In the genomic region with DNA sequence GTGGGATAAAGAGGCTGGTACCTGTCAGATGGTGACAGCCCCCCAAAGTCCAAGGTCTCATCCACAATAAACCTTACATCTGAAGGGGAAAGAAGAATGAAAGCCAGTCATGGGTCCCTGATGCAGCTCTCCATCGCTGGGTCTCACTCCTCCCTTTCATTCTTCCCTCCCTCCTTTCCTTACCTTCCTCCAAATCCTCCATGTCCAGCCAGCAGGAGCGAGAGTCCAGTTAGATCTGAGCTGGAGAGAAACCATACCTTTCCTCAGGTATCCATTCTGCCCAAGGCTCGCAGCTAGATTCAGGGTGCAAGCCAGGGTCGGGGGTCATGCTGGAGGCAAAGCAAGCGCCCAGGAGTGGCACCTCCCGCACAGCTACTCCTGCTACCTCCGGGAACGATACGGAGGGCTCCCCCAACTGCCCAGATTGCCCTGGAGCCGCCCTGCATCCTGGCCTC, we compare ENCODE assay signal across 8 cellular contexts. TPM values are rescaled to one million over a fixed set of nuclear protein-coding genes. Genes with fewer than 3 reads are reported as not detected.
DNase-seq lines count a peak whose midpoint lies in the region; ATAC-seq and TF ChIP-seq lines count a peak whose summit lies in the region.

No MANE protein-coding gene starts in this region.

- H3K36me3 ChIP-seq in MG63 = peaks cover 39% of the 10 kb centered on the region
- H3K36me3 ChIP-seq in neural progenitor cell = no peaks in the 10 kb centered on the region

- H3K36me3 Mint-ChIP-seq in CD14-positive monocyte = peaks cover 14 to 17% of the 10 kb centered on the region in 2 donors
- peaks cover 3% of the 10 kb centered on the region for H3K36me3 Mint-ChIP-seq in effector memory CD8-positive, alpha-beta T cell (ENCODE audit: insufficient read depth)
- peaks cover 13% of the 10 kb centered on the region for H3K36me3 Mint-ChIP-seq in neural progenitor cell

- peak overlapping the region; percentile 94 for H3K4me2 ChIP-seq in neural progenitor cell

- H3K9me3 ChIP-seq in MG63 = no peaks in the 10 kb centered on the region
- no peaks in the 10 kb centered on the region for H3K9me3 ChIP-seq in neural progenitor cell (ENCODE audit: low read depth)

- H3F3A ChIP-seq in neural progenitor cell (ENCODE audit: low read depth) = peaks cover 30% of the 10 kb centered on the region

- H2AFZ ChIP-seq in neural progenitor cell (replicated peaks) = peak overlapping the region; percentile 74

- H3K27ac Mint-ChIP-seq in CD14-positive monocyte = peak overlapping the region; percentile 87 to 97 (median 95)
- H3K27ac Mint-ChIP-seq in effector memory CD8-positive, alpha-beta T cell = peak overlapping the region; percentile 81 to 90
- peak overlapping the region; percentile 93 for H3K27ac Mint-ChIP-seq in neural progenitor cell

- H3K27me3 Mint-ChIP-seq in CD14-positive monocyte (ENCODE audit: low read depth in 3 of 3) (no peaks in the 10 kb centered on the region), neural progenitor cell (ENCODE audit: insufficient read depth, low read depth) (no peaks in the 10 kb centered on the region)
- H3K27me3 Mint-ChIP-seq in effector memory CD8-positive, alpha-beta T cell = no peaks in the 10 kb centered on the region

- peaks cover 27% of the 10 kb centered on the region for H3K79me2 ChIP-seq in neural progenitor cell (ENCODE audit: low read depth)

- peak overlapping the region; percentile 65 for H3K4me3 ChIP-seq in MG63
- peak overlapping the region; percentile 70 for H3K4me3 ChIP-seq in neural progenitor cell

- no peak overlapping the region for H3K27ac ChIP-seq in neural progenitor cell

- DNase-seq in CD14-positive monocyte (ENCODE audit: low spot score) (no peak), MG63 (no peak), neural progenitor cell (ENCODE audit: low spot score) (no peak), HuH-7.5 (ENCODE audit: low spot score) (no peak), mucosa of gallbladder (ENCODE audit: low spot score) (no peak), NCI-H2196 treated with DMSO at 0.1 percent for 48 hours (lab: John Stamatoyannopoulos, UW; ENCODE audit: unreplicated experiment) (no peak)
- no peak for DNase-seq in effector memory CD8-positive, alpha-beta T cell

- H3K9me3 Mint-ChIP-seq in CD14-positive monocyte = peaks cover 0 to 2% (median 0%) of the 10 kb centered on the region in 7 donors
- no peaks in the 10 kb centered on the region for H3K9me3 Mint-ChIP-seq in effector memory CD8-positive, alpha-beta T cell
- no peaks in the 10 kb centered on the region for H3K9me3 Mint-ChIP-seq in neural progenitor cell

- TF ChIP-seq CTCF in CD14-positive monocyte (IDR thresholded peaks at IDR 0.05) (no peak), neural progenitor cell (IDR thresholded peaks at IDR 0.05) (no peak)

- H4K20me1 ChIP-seq in neural progenitor cell (ENCODE audit: low read depth) = peaks cover 14% of the 10 kb centered on the region

- intact Hi-C loops in CD14-positive monocyte (cut with micrococcal nuclease) = loop anchor here in 1 of 2 donors (2.0 kb wide), 1 partner anchor 114 kb away; a partner anchor contains a TSS

- H3K4me1 ChIP-seq in neural progenitor cell = peaks cover 17% of the 10 kb centered on the region

- ATAC-seq in effector memory CD8-positive, alpha-beta T cell (replicated peaks) = no peak
- ATAC-seq in HG02981 (IDR thresholded peaks at IDR 0.05; ENCODE audit: unreplicated experiment) = no peak

- no peaks in the 10 kb centered on the region for H3K27me3 ChIP-seq in MG63
- no peaks in the 10 kb centered on the region for H3K27me3 ChIP-seq in neural progenitor cell

- H3K4me1 Mint-ChIP-seq in CD14-positive monocyte = peaks cover 44% of the 10 kb centered on the region
- peaks cover 4 to 10% of the 10 kb centered on the region in 2 donors for H3K4me1 Mint-ChIP-seq in effector memory CD8-positive, alpha-beta T cell (ENCODE audit: low read depth in 2 of 2)
- H3K4me1 Mint-ChIP-seq in neural progenitor cell = peaks cover 35% of the 10 kb centered on the region

- peak overlapping the region; percentile 97 to 100 for H3K4me3 Mint-ChIP-seq in CD14-positive monocyte
- peak overlapping the region; percentile 85 to 99 for H3K4me3 Mint-ChIP-seq in effector memory CD8-positive, alpha-beta T cell
- peak overlapping the region; percentile 100 for H3K4me3 Mint-ChIP-seq in neural progenitor cell

- peak overlapping the region; percentile 36 for H3K9ac ChIP-seq in neural progenitor cell

RNA-seq across cellular contexts. Expression of a gene that starts 0.4 kb away (rescaled TPM):
- 1 to 10 TPM; 5.8 to 7.1 TPM for polyA plus RNA-seq in CD14-positive monocyte
- total RNA-seq in MG63 (2014; rRNA removed; shearing (Covaris generic); ENCODE audit: low replicate concordance) = 38.5 and 67.0 TPM in 2 replicates
- 78.1 and 134 TPM in 2 replicates for total RNA-seq in neural progenitor cell (ENCODE audit: low replicate concordance)
- total RNA-seq in mucosa of gallbladder = 7.4 TPM

RNA-seq across cellular contexts. Expression of a gene that starts 24.3 kb away (rescaled TPM):
- polyA plus RNA-seq in CD14-positive monocyte = under 1 TPM in 1 of 2 donors, not detected in 1; 0.13 TPM
- total RNA-seq in MG63 (2014; rRNA removed; shearing (Covaris generic); ENCODE audit: low replicate concordance) = not detected in 2 replicates
- total RNA-seq in neural progenitor cell (ENCODE audit: low replicate concordance) (not detected in 2 replicates), mucosa of gallbladder (0.20 TPM)

RNA-seq across cellular contexts. Expression of a gene that starts 33.2 kb away (rescaled TPM):
- polyA plus RNA-seq in CD14-positive monocyte = under 1 TPM; 0.03 to 0.04 TPM
- 0.76 and 1.2 TPM in 2 replicates for total RNA-seq in MG63 (2014; rRNA removed; shearing (Covaris generic); ENCODE audit: low replicate concordance)
- 11.1 and 26.5 TPM in 2 replicates for total RNA-seq in neural progenitor cell (ENCODE audit: low replicate concordance)
- 20.9 TPM for total RNA-seq in mucosa of gallbladder
